ENCODE assay signal across 1 cellular context in genomic region chrX:50111762-50112161, GRCh38.
TF ChIP-seq lines count a peak whose summit lies in the region.

No MANE protein-coding gene starts in this region.

TF ChIP-seq in WTC11, 78 proteins besides CTCF, POLR2A, EP300 and RAD21:
- TF ChIP-seq, protein P1, sequence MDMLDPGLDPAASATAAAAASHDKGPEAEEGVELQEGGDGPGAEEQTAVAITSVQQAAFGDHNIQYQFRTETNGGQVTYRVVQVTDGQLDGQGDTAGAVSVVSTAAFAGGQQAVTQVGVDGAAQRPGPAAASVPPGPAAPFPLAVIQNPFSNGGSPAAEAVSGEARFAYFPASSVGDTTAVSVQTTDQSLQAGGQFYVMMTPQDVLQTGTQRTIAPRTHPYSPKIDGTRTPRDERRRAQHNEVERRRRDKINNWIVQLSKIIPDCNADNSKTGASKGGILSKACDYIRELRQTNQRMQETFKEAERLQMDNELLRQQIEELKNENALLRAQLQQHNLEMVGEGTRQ (CRISPR knock-in tag; IDR thresholded peaks at IDR 0.05), result peak; percentile 36; the same call in 1 of the 2 replicates
- no peak for TF ChIP-seq ZNF396 (CRISPR knock-in tag; IDR thresholded peaks at IDR 0.05; ENCODE audit: borderline replicate concordance)
